9 cellular contexts compared by ENCODE assay signal in the genomic region with DNA sequence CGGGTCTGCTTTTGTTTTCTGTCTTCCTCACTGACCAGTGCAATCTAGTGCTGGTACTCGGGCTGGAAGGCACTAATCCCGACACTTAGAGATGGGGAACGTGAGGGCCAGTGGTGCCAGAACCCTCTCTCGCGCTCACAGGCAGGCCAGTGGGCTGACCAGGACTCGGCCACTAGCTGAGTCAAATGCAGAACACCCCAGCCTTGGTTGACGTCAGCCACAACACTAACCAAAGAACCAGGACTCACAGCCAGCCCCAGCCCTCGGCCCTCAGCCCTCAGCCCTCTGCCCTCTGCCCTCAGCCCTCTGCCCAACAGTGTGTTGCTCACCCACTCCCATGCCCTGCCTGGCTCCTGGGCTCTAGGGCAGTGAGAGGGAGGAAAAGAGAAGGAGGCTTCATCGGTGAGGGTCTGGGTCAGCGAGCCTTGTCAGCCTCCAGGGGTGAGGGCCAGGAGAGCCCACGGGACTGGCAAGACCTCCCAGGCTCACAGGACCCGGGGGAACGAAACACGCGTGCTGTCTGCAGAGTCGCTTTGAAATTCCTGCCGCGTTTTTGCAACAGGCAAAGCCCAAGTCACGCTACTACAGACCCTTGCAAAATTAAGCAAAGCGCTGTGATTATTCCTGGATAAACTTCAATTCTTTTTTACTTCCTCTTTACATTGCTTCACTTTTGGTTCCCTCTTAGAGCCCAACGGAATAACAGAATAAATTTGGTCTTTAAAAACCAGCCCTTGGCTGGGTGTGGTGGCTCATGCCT. TPM values are rescaled to one million over a fixed set of nuclear protein-coding genes. Genes with fewer than 3 reads are reported as not detected.
DNase-seq lines count a peak whose midpoint lies in the region; ATAC-seq lines count a peak whose summit lies in the region.
"Had no signal": no experiment of that assay in that cellular context is flagged by ENCODE, and none has a peak within 500 bp of the region (broad histone marks: within the 10 kb centered on the region; RNA-seq: fewer than 3 reads in every experiment).

No MANE protein-coding gene starts in this region.

- peak overlapping the region; percentile 89 for H3K27ac ChIP-seq in substantia nigra (ENCODE audit: low read depth, low read length, poor library complexity, severe bottlenecking)

- no peak overlapping the region for H3K27ac Mint-ChIP-seq in activated CD4-positive, alpha-beta T cell treated with anti-CD3 and anti-CD28 coated beads for 36 hours

- H3K4me1 Mint-ChIP-seq in activated CD4-positive, alpha-beta T cell treated with anti-CD3 and anti-CD28 coated beads for 36 hours: peaks cover 6% of the 10 kb centered on the region

- H3K9me3 Mint-ChIP-seq in activated CD4-positive, alpha-beta T cell treated with anti-CD3 and anti-CD28 coated beads for 36 hours (ENCODE audit: low read depth): no peaks in the 10 kb centered on the region

- ATAC-seq in activated CD4-positive, alpha-beta T cell treated with anti-CD3 and anti-CD28 coated beads for 36 hours: no peak
- ATAC-seq in GM19463 (IDR thresholded peaks at IDR 0.05; ENCODE audit: unreplicated experiment): no peak

- CTCF ChIA-PET in activated CD4-positive, alpha-beta T cell treated with anti-CD3 and anti-CD28 coated beads for 36 hours (lab: Charles Lee): no interaction called here

- peaks cover 5% of the 10 kb centered on the region for H3K36me3 Mint-ChIP-seq in activated CD4-positive, alpha-beta T cell treated with anti-CD3 and anti-CD28 coated beads for 36 hours (ENCODE audit: low read depth)

- DNase-seq in HPDE6-E6E7 (ENCODE audit: extremely low spot score) (peak; percentile 9), anterior cingulate cortex (lab: John Stamatoyannopoulos, UW) (peak in 41 of 58 donors; percentile 14 to 68 (median 52)), iris pigment epithelial cell (ENCODE audit: low read depth) (peak; percentile 72), substantia nigra (lab: John Stamatoyannopoulos, UW) (peak in 37 of 49 donors; percentile 18 to 80 (median 53)), DMS114 treated with DMSO at 0.1 percent for 48 hours (lab: John Stamatoyannopoulos, UW; ENCODE audit: unreplicated experiment) (no peak)
- no peak for DNase-seq in activated naive CD4-positive, alpha-beta T cell (lab: John Stamatoyannopoulos, UW)
- no peak for DNase-seq in activated CD4-positive, alpha-beta T cell treated with anti-CD3 and anti-CD28 coated beads for 36 hours
- DNase-seq: NK-92 treated with Interleukin-12 subunit alpha and Interleukin-12 subunit beta, amount 100 ng/mL, for 24 hours had no signal

- intact Hi-C loops in activated CD4-positive, alpha-beta T cell treated with anti-CD3 and anti-CD28 coated beads for 36 hours (cut with DNase I, micrococcal nuclease): no loop called here

- no peaks in the 10 kb centered on the region for H3K27me3 Mint-ChIP-seq in activated CD4-positive, alpha-beta T cell treated with anti-CD3 and anti-CD28 coated beads for 36 hours

- POLR2A ChIA-PET in activated CD4-positive, alpha-beta T cell treated with anti-CD3 and anti-CD28 coated beads for 36 hours (lab: Charles Lee): no interaction called here

- no peak overlapping the region for H3K4me3 Mint-ChIP-seq in activated CD4-positive, alpha-beta T cell treated with anti-CD3 and anti-CD28 coated beads for 36 hours

RNA-seq across cellular contexts. Expression of a gene that starts 27.5 kb away (rescaled TPM):
- 10 to 100 TPM; 24.8 to 29.6 TPM for total RNA-seq in activated CD4-positive, alpha-beta T cell treated with anti-CD3 and anti-CD28 coated beads for 36 hours

RNA-seq across cellular contexts. Expression of a gene that starts 49.4 kb away (rescaled TPM):
- 100 to 1,000 TPM; 136 to 141 TPM for total RNA-seq in activated CD4-positive, alpha-beta T cell treated with anti-CD3 and anti-CD28 coated beads for 36 hours

Comparison
In these comparisons a context has a peak if more than half of its experiments do, and no peak if none do; other contexts are left out.
1. DNase-seq: peak in HPDE6-E6E7 (single experiment), anterior cingulate cortex (41 of 58), iris pigment epithelial cell (single experiment) and substantia nigra (37 of 49); none in activated naive CD4-positive, alpha-beta T cell (0 of 4), activated CD4-positive, alpha-beta T cell treated with anti-CD3 and anti-CD28 coated beads for 36 hours (single experiment) and DMS114 treated with DMSO at 0.1 percent for 48 hours (single experiment).